8 cellular contexts compared by ENCODE assay signal in the genomic region with DNA sequence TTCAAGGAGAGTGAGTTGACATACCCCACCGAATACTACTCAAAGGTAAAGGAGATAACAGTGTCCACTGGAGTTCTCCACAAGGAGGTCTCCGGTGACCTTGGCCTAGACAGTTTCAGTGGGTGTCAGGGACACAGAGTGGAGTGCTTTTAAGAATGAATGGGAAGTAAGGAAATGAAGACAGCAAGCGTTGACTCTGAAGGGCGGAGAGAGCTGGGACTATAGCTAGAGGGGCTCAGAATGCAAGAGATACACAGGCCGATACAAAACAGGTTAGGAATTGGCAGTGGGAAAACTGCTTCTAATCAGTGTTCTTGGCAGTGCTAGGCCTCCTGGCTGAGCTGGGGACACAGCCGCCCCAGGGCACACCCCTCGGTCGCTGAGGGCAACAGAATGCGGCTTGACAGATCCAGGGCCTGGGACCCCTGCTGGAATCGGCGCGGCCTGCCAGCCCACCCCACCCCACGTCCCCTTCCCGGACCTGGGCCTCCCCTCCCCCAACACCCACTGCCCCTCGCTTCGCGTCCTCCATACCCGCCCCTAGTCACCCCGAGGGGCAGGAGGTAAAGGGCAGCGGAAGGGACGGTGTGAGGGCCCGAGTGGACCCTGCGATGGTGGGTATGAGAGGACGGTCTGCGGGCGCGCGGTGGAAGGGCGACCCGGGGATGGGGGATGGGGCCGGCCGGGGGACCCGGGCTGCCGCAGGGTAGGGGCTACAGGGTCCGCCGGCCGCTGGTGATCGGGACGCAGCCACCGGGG. TPM values are rescaled to one million over a fixed set of nuclear protein-coding genes. Genes with fewer than 3 reads are reported as not detected.
DNase-seq lines count a peak whose midpoint lies in the region; ATAC-seq, FAIRE-seq and TF ChIP-seq lines count a peak whose summit lies in the region.

No MANE protein-coding gene starts in this region.

- peak overlapping the region; percentile 71 for H3K4me2 ChIP-seq in mesendoderm (ENCODE audit: low read length)

- H3K4me1 ChIP-seq in CD8-positive, alpha-beta memory T cell (ENCODE audit: insufficient read depth, low read length): peaks cover 55% of the 10 kb centered on the region
- H3K4me1 ChIP-seq in mesendoderm (ENCODE audit: control insufficient read depth, low read depth, low read length): peaks cover 6% of the 10 kb centered on the region

- H4K8ac ChIP-seq in mesendoderm (ENCODE audit: low read depth, low read length): no peak overlapping the region

- peaks cover 6 to 10% (median 6%) of the 10 kb centered on the region in 3 donors for H3K4me1 Mint-ChIP-seq in CD8-positive, alpha-beta memory T cell

- WGBS in mesendoderm (ENCODE audit: extremely low coverage, insufficient coverage, low lambda C conversion rate): no CpG with 5 or more reads among the region's 40 CpGs

- POLR2A ChIA-PET in CD8-positive, alpha-beta memory T cell (lab: Charles Lee): interaction anchor here (0.5 to 4.6 kb wide), 6 partner anchors 15 to 193 kb away, joined by 3 to 56 read pairs (median 5); partner anchors contain the start of genes ARFIP2, SMPD1, TAF10 and TIMM10B

- no peak overlapping the region for H3K4me3 Mint-ChIP-seq in CD8-positive, alpha-beta memory T cell

- H3K56ac ChIP-seq in mesendoderm (ENCODE audit: low read length): peak overlapping the region; percentile 97

- peak overlapping the region; percentile 90 for H3K9ac ChIP-seq in mesendoderm (ENCODE audit: low read length)

- no peak overlapping the region for H2BK120ac ChIP-seq in mesendoderm (ENCODE audit: low read depth, low read length)

- H3K4me3 ChIP-seq in CD8-positive, alpha-beta memory T cell (ENCODE audit: low read length): peak overlapping the region; percentile 77
- H3K4me3 ChIP-seq in choroid plexus epithelial cell (ENCODE audit: low read depth, low read length): peak overlapping the region; percentile 83
- peak overlapping the region; percentile 71 for H3K4me3 ChIP-seq in mesendoderm (ENCODE audit: low read length)

- no peaks in the 10 kb centered on the region for H3K79me2 ChIP-seq in mesendoderm (ENCODE audit: control insufficient read depth, insufficient read depth, low read length)

- peaks cover 0 to 4% (median 0%) of the 10 kb centered on the region in 3 donors for H3K36me3 Mint-ChIP-seq in CD8-positive, alpha-beta memory T cell

- no peak overlapping the region for H2AK5ac ChIP-seq in mesendoderm (ENCODE audit: low read length)

- H3K27ac Mint-ChIP-seq in CD8-positive, alpha-beta memory T cell: no peak overlapping the region

- peak in 3 of 5 donors; percentile 6 to 57 (median 30) for DNase-seq in CD8-positive, alpha-beta memory T cell
- DNase-seq in choroid plexus epithelial cell (ENCODE audit: low read depth) (peak; percentile 11), mesendoderm (peak; percentile 44), DMS114 treated with DMSO at 0.1 percent for 48 hours (lab: John Stamatoyannopoulos, UW; ENCODE audit: unreplicated experiment) (no peak), middle frontal gyrus (ENCODE audit: extremely low spot score, low spot score) (no peak), RCC 7860 (ENCODE audit: low spot score) (no peak)

- H3K23ac ChIP-seq in mesendoderm (ENCODE audit: low read length): no peak overlapping the region

- CTCF ChIA-PET in CD8-positive, alpha-beta memory T cell (lab: Charles Lee): interaction anchor here (0.8 to 6.3 kb wide), 15 partner anchors 11 to 337 kb away, joined by 3 to 29 read pairs (median 5); partner anchors contain the start of gene SMPD1

- no peak overlapping the region for H2BK15ac ChIP-seq in mesendoderm (replicated peaks; ENCODE audit: low read depth)

- H3K79me1 ChIP-seq in mesendoderm (ENCODE audit: low read length): no peaks in the 10 kb centered on the region

- no peaks in the 10 kb centered on the region for H3K9me3 Mint-ChIP-seq in CD8-positive, alpha-beta memory T cell

- H2BK5ac ChIP-seq in mesendoderm (ENCODE audit: low read length): no peak overlapping the region

- no peaks in the 10 kb centered on the region for H3K27me3 ChIP-seq in CD8-positive, alpha-beta memory T cell (ENCODE audit: insufficient read depth, low read length, poor library complexity, severe bottlenecking)
- H3K27me3 ChIP-seq in mesendoderm (ENCODE audit: insufficient read depth, low read length, poor library complexity): peaks cover 4% of the 10 kb centered on the region

- ATAC-seq in HG02852 (IDR thresholded peaks at IDR 0.05; ENCODE audit: unreplicated experiment) (peak; percentile 11), HG03045 (IDR thresholded peaks at IDR 0.05; ENCODE audit: unreplicated experiment) (no peak)

- H3K27me3 Mint-ChIP-seq in CD8-positive, alpha-beta memory T cell: peaks cover 5 to 15% of the 10 kb centered on the region in 2 donors

- H4K5ac ChIP-seq in mesendoderm (ENCODE audit: low read length): no peak overlapping the region

- H3K36me3 ChIP-seq in CD8-positive, alpha-beta memory T cell (ENCODE audit: insufficient read depth, low read length): no peaks in the 10 kb centered on the region
- H3K36me3 ChIP-seq in mesendoderm (ENCODE audit: control insufficient read depth, insufficient read depth, low read length): no peaks in the 10 kb centered on the region

- no peak for FAIRE-seq in RCC 7860 (lab: Jason Lieb, UNC)

- H3K4ac ChIP-seq in mesendoderm (ENCODE audit: low read depth, low read length): no peak overlapping the region

- H3K18ac ChIP-seq in mesendoderm (ENCODE audit: low read length): peak overlapping the region; percentile 4

- no peaks in the 10 kb centered on the region for H3K9me3 ChIP-seq in CD8-positive, alpha-beta memory T cell (ENCODE audit: low read length)

- no peak for TF ChIP-seq CTCF in choroid plexus epithelial cell (conservative IDR thresholded peaks at IDR 0.05; ENCODE audit: low read depth, low read length)

- peak overlapping the region; percentile 18 for H3K27ac ChIP-seq in CD8-positive, alpha-beta memory T cell (ENCODE audit: low read depth, low read length)
- H3K27ac ChIP-seq in mesendoderm (ENCODE audit: low read depth, low read length): no peak overlapping the region

RNA-seq across cellular contexts. Expression of gene APBB1, which starts 0.5 kb away (rescaled TPM):
- 10 to 100 TPM; 41.7 to 43.6 TPM for total RNA-seq in CD8-positive, alpha-beta memory T cell
- polyA plus RNA-seq in CD8-positive, alpha-beta memory T cell: 80.2 TPM
- polyA plus RNA-seq in mesendoderm (2013, experiment 1 of 2): 10.5 TPM
- polyA plus RNA-seq in mesendoderm (2013, experiment 2 of 2): 11.0 TPM

RNA-seq across cellular contexts. Expression of gene HPX, which starts 22.4 kb away (rescaled TPM):
- total RNA-seq in CD8-positive, alpha-beta memory T cell: under 1 TPM in 1 of 2 experiments, not detected in 1; 0.27 TPM
- polyA plus RNA-seq in CD8-positive, alpha-beta memory T cell: not detected
- 0.14 TPM for polyA plus RNA-seq in mesendoderm (2013, experiment 1 of 2)
- 0.17 TPM for polyA plus RNA-seq in mesendoderm (2013, experiment 2 of 2)

RNA-seq across cellular contexts. Expression of gene SMPD1, which starts 28.1 kb away (rescaled TPM):
- total RNA-seq in CD8-positive, alpha-beta memory T cell: 10 to 100 TPM; 30.4 to 30.9 TPM
- 17.3 TPM for polyA plus RNA-seq in CD8-positive, alpha-beta memory T cell
- 5.6 TPM for polyA plus RNA-seq in mesendoderm (2013, experiment 1 of 2)
- polyA plus RNA-seq in mesendoderm (2013, experiment 2 of 2): 5.4 TPM

RNA-seq across cellular contexts. Expression of gene TRIM3, which starts 55.4 kb away (rescaled TPM):
- total RNA-seq in CD8-positive, alpha-beta memory T cell: 1 to 10 TPM; 6.4 to 6.8 TPM
- 2.4 TPM for polyA plus RNA-seq in CD8-positive, alpha-beta memory T cell
- 4.7 TPM for polyA plus RNA-seq in mesendoderm (2013, experiment 1 of 2)
- polyA plus RNA-seq in mesendoderm (2013, experiment 2 of 2): 4.9 TPM

Comparison
In these comparisons a context has a peak if more than half of its experiments do, and no peak if none do; other contexts are left out.
1. DNase-seq: peak in CD8-positive, alpha-beta memory T cell (3 of 5), choroid plexus epithelial cell (single experiment) and mesendoderm (single experiment); none in DMS114 treated with DMSO at 0.1 percent for 48 hours (single experiment), middle frontal gyrus (single experiment) and RCC 7860 (single experiment).
2. Peak in every context shown above with its lines, with median percentiles within 50 percentile points of each other: H3K4me3 ChIP-seq.